ENCODE assay signal across 20 cellular contexts in the genomic region with DNA sequence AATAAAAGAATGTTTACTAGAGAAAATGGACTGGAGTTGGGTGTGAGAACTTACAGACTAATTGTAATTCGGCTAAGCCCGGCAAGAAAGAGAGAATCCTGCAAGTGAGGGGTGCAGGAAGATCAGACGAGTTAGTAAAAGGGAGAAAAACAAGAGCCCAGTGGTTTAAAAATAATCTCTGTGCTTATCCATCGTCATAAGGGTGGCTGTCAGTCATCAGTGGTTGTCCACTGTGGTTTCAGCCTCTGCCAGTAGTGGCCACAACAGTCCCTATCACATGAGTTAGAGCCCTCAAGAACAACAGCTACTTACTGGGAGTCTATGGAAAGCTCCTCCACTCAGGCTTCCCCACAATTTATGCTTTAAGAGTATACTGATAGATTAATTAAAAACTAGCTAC.
"Had no signal": no experiment of that assay in that cellular context is flagged by ENCODE, and none has a peak within 500 bp of the region (broad histone marks: within the 10 kb centered on the region; RNA-seq: fewer than 3 reads in every experiment).

No MANE protein-coding gene starts in this region.

- FAIRE-seq: colon had no signal

- H3K36me3 ChIP-seq: right lobe of liver, thoracic aorta, upper lobe of right lung had no signal

- H3K27me3 ChIP-seq: dorsolateral prefrontal cortex, right lobe of liver, upper lobe of right lung had no signal

- H3K4me3 ChIP-seq: dorsolateral prefrontal cortex, lung, right lobe of liver, thoracic aorta, upper lobe of right lung had no signal

- DNase-seq: activated CD4-positive, CD25-positive, alpha-beta regulatory T cell treated with anti-CD3 and anti-CD28 coated beads, Interleukin-2, amount 50 U/mL, for 72 hours; activated CD8-positive, alpha-beta memory T cell treated with anti-CD3 and anti-CD28 coated beads for 24 hours; activated CD8-positive, alpha-beta memory T cell treated with anti-CD3 and anti-CD28 coated beads, Interleukin-2, amount 50 U/mL, for 48 hours; activated effector memory CD4-positive, alpha-beta T cell treated with anti-CD3 and anti-CD28 coated beads, Interleukin-2, amount 50 U/mL, for 16 hours; activated T-cell treated with anti-CD3 and anti-CD28 coated beads, Interleukin-2, amount 50 U/mL, for 72 hours; dorsolateral prefrontal cortex; foreskin fibroblast; glutamatergic neuron; hippocampal formation; islet precursor cell; occipital lobe; right lobe of liver; stimulated activated CD4-positive, alpha-beta T cell treated with anti-CD3 and anti-CD28 coated beads, Interleukin-4, amount 100 ng/mL, for 24 hours; stimulated activated naive B cell treated with anti-CD40 and anti-IgM and Interleukin-4, amounts not matched to agents 10 μg/mL and 1 μg/mL and 100 μg/mL, for 72 hours; T-cell; upper lobe of right lung had no signal

- ATAC-seq: activated T-cell treated with anti-CD3 and anti-CD28 coated beads, Interleukin-2, amount 50 U/mL, for 72 hours; right lobe of liver; stimulated activated naive B cell treated with anti-CD40 and anti-IgM and Interleukin-4, amounts not matched to agents 10 μg/mL and 1 μg/mL and 100 μg/mL, for 72 hours; T-cell; upper lobe of right lung had no signal

- H3K9me3 ChIP-seq: right lobe of liver, thoracic aorta, upper lobe of right lung had no signal

- H3K27ac ChIP-seq: dorsolateral prefrontal cortex, right lobe of liver, thoracic aorta, upper lobe of right lung, VCaP had no signal
